ENCODE assay signal across 18 cellular contexts in the genomic region with DNA sequence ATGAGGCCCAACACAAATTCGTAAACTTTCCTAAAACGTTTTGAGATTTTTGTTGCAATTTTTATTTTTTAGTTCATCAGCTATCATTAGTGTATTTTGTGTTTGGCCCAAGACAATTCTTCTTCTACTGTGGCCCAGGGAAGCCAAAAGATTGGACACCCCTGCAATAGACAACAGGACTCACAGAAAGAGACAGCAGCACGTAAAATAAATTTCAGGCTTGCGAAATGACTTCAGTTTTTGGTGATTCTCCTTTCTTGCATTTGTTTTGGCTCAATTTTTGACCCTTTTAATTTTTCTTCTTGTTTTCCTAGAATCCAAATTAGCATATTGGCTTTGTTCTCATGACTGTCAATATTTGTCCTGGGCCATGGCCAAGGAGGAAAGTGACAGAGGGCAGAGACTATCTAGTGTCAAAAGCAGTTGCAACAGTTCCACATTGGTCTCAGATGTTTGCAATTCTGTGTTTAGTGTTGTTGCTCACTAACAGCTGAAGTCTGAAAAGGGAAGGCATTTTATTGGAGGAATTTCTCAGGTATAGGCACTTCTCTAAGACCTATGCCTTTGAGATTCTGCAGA.
A peak's percentile ranks its signal among the peaks of the same experiment; 100 is the strongest.
DNase-seq lines count a peak whose midpoint lies in the region; ATAC-seq, FAIRE-seq and TF ChIP-seq lines count a peak whose summit lies in the region.
"Had no signal": no experiment of that assay in that cellular context is flagged by ENCODE, and none has a peak within 500 bp of the region (broad histone marks: within the 10 kb centered on the region; RNA-seq: fewer than 3 reads in every experiment).

No MANE protein-coding gene starts in this region.

- no peaks in the 10 kb centered on the region for H3K9me3 ChIP-seq in HepG2 (ENCODE audit: low read length)
- H3K9me3 ChIP-seq: MG63 had no signal

- WGBS in HepG2 (ENCODE audit: low lambda C conversion rate) = 5% methylated on average over 4 of the region's 4 CpGs

- H4K20me1 ChIP-seq in HepG2 (ENCODE audit: insufficient read depth, low read length) = no peaks in the 10 kb centered on the region

- in situ Hi-C loops in HepG2 (cut with HindIII; ENCODE audit: extremely low pct_ligation_motif_present, low pct_unique_long_range_greater_than_20kb) (no loop called here), G401 (cut with HindIII; ENCODE audit: low sequenced_read_pairs) (no loop called here)

- H3K27ac ChIP-seq in HepG2 (ENCODE audit: extremely low read length, insufficient read depth, low read length) = no peak overlapping the region

- TF ChIP-seq POLR2A in HepG2 (IDR thresholded peaks at IDR 0.05; ENCODE audit: insufficient read depth in 1 of 2, low read depth in 2 of 2, low read length in 2 of 2) = no peak

- POLR2A ChIA-PET in HepG2 (lab: Yijun Ruan, JAX) = no interaction called here

- intact Hi-C loops in HepG2 (cut with micrococcal nuclease; ENCODE audit: unreplicated experiment) = no loop called here

- DNase-seq in CD1c-positive myeloid dendritic cell (ENCODE audit: extremely low spot score) = peak; percentile 7
- DNase-seq in NCI-H1092 (lab: John Stamatoyannopoulos, UW) = peak; percentile 50
- peak; percentile 59 for DNase-seq in NCI-H774 (lab: John Stamatoyannopoulos, UW)
- peak; percentile 9 for DNase-seq in HepG2 (ENCODE audit: low spot score)
- DNase-seq in G401 (ENCODE audit: low spot score) = no peak
- DNase-seq in NCI-H446 treated with DMSO at 0.1 percent for 48 hours (lab: John Stamatoyannopoulos, UW) = no peak
- DNase-seq: activated CD8-positive, alpha-beta T cell treated with anti-CD3 and anti-CD28 coated beads for 36 hours; DND-41; effector memory CD4-positive, alpha-beta T cell; kidney; MG63; NCI-H2227 treated with DMSO at 0.1 percent for 48 hours; occipital lobe; stimulated activated CD4-positive, alpha-beta T cell treated with anti-CD3 and anti-CD28 coated beads, Interleukin-2, amount 100 ng/mL, for 48 hours had no signal

- no peak overlapping the region for H3K4me2 ChIP-seq in HepG2 (ENCODE audit: low read depth, low read length)

- peak; percentile 83 for ATAC-seq in HepG2
- no peak for ATAC-seq in GM19397 (IDR thresholded peaks at IDR 0.05; ENCODE audit: unreplicated experiment)
- no peak for ATAC-seq in GM21717 (IDR thresholded peaks at IDR 0.05; ENCODE audit: unreplicated experiment)
- ATAC-seq: activated CD8-positive, alpha-beta T cell treated with anti-CD3 and anti-CD28 coated beads for 36 hours; WTC11 had no signal

- no peak for TF ChIP-seq RAD21 in HepG2 (CRISPR knock-in tag; IDR thresholded peaks at IDR 0.05)

- H2AFZ ChIP-seq in HepG2 (ENCODE audit: low read length) = no peak overlapping the region

- H3K27me3 ChIP-seq in HepG2 (ENCODE audit: control insufficient read depth in 1 of 2, insufficient read depth in 2 of 2, low read length in 2 of 2) = peaks cover 0 to 5% of the 10 kb centered on the region in 2 experiments; a peak in 1 of 5 replicates
- H3K27me3 ChIP-seq: MG63 had no signal

- CTCF ChIA-PET in HepG2 (lab: Yijun Ruan, JAX; ENCODE audit: low intra/inter-chr PET ratio, low total read pairs) = no interaction called here

- no peak for TF ChIP-seq CTCF in HepG2 (CRISPR knock-in tag; IDR thresholded peaks at IDR 0.05)

- TF ChIP-seq EP300 in HepG2 (IDR thresholded peaks at IDR 0.05; ENCODE audit: low read depth in 2 of 2, low read length in 2 of 2) (peak in 1 of 2 experiments; percentile 19; a peak in 1 of 4 replicates), HepG2 (CRISPR knock-in tag; IDR thresholded peaks at IDR 0.05; ENCODE audit: borderline replicate concordance) (no peak)

- FAIRE-seq in HepG2 (lab: Jason Lieb, UNC) = no peak
- FAIRE-seq: GM18507, kidney had no signal

- no peaks in the 10 kb centered on the region for H3K79me2 ChIP-seq in HepG2 (ENCODE audit: insufficient read depth, low read length)

- H3K4me3 ChIP-seq in HepG2 (replicated peaks in 1 of 3; ENCODE audit: insufficient read depth in 1 of 3, low read depth in 2 of 3, low read length in 3 of 3) = no peak overlapping the region
- H3K4me3 ChIP-seq: MG63 had no signal

- peaks cover 10% of the 10 kb centered on the region for H3K4me1 ChIP-seq in HepG2 (ENCODE audit: insufficient read depth, low read length)

- no TSS peak for BruUV-seq in HepG2 (replicated peaks; lab: Mats Ljungman, UMichigan)

- H3K36me3 ChIP-seq in HepG2 (replicated peaks in 1 of 2; ENCODE audit: control insufficient read depth in 1 of 2, insufficient read depth in 2 of 2, low read length in 2 of 2) = no peaks in the 10 kb centered on the region
- H3K36me3 ChIP-seq: MG63 had no signal

- H3K9ac ChIP-seq in HepG2 (ENCODE audit: insufficient read depth, low read depth, low read length) = no peak overlapping the region

TF ChIP-seq in HepG2, 621 proteins besides CTCF, POLR2A, EP300 and RAD21 (continues in another document):
- TF ChIP-seq, protein P1, sequence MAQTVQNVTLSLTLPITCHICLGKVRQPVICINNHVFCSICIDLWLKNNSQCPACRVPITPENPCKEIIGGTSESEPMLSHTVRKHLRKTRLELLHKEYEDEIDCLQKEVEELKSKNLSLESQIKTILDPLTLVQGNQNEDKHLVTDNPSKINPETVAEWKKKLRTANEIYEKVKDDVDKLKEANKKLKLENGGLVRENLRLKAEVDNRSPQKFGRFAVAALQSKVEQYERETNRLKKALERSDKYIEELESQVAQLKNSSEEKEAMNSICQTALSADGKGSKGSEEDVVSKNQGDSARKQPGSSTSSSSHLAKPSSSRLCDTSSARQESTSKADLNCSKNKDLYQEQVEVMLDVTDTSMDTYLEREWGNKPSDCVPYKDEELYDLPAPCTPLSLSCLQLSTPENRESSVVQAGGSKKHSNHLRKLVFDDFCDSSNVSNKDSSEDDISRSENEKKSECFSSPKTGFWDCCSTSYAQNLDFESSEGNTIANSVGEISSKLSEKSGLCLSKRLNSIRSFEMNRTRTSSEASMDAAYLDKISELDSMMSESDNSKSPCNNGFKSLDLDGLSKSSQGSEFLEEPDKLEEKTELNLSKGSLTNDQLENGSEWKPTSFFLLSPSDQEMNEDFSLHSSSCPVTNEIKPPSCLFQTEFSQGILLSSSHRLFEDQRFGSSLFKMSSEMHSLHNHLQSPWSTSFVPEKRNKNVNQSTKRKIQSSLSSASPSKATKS (CRISPR knock-in tag; IDR thresholded peaks at IDR 0.05) = no peak
- TF ChIP-seq ELF3 (CRISPR knock-in tag; IDR thresholded peaks at IDR 0.05) (0 out of 2 replicates have a peak, but pooled peaks have one; percentile 45), KAT2B (IDR thresholded peaks at IDR 0.05; ENCODE audit: borderline replicate concordance, low read depth, low read length) (no peak), ZNF616 (CRISPR knock-in tag; IDR thresholded peaks at IDR 0.05; ENCODE audit: low read depth) (no peak), ATF1 (CRISPR knock-in tag; IDR thresholded peaks at IDR 0.05) (no peak), TP53 (CRISPR knock-in tag; conservative IDR thresholded peaks at IDR 0.05) (no peak), ZNF564 (CRISPR knock-in tag; IDR thresholded peaks at IDR 0.05) (no peak), SP1 (IDR thresholded peaks at IDR 0.05) (no peak), SP1 (CRISPR knock-in tag; IDR thresholded peaks at IDR 0.05) (no peak), DNMT1 (CRISPR knock-in tag; IDR thresholded peaks at IDR 0.05) (no peak), PHF5A (CRISPR knock-in tag; IDR thresholded peaks at IDR 0.05; ENCODE audit: low read depth, unreplicated experiment) (no peak), SSRP1 (CRISPR knock-in tag; IDR thresholded peaks at IDR 0.05) (no peak), TCF7 (IDR thresholded peaks at IDR 0.05; ENCODE audit: low read depth) (peak; percentile 53; the same call in 1 of the 2 replicates), ZNF816 (CRISPR knock-in tag; IDR thresholded peaks at IDR 0.05; ENCODE audit: borderline replicate concordance) (no peak), ZNF350 (CRISPR knock-in tag; IDR thresholded peaks at IDR 0.05; ENCODE audit: borderline replicate concordance, low read depth) (no peak)
- TF ChIP-seq, protein P2, sequence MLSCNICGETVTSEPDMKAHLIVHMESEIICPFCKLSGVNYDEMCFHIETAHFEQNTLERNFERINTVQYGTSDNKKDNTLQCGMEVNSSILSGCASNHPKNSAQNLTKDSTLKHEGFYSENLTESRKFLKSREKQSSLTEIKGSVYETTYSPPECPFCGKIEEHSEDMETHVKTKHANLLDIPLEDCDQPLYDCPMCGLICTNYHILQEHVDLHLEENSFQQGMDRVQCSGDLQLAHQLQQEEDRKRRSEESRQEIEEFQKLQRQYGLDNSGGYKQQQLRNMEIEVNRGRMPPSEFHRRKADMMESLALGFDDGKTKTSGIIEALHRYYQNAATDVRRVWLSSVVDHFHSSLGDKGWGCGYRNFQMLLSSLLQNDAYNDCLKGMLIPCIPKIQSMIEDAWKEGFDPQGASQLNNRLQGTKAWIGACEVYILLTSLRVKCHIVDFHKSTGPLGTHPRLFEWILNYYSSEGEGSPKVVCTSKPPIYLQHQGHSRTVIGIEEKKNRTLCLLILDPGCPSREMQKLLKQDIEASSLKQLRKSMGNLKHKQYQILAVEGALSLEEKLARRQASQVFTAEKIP (CRISPR knock-in tag; IDR thresholded peaks at IDR 0.05; ENCODE audit: borderline replicate concordance) = no peak
- TF ChIP-seq, protein P3, sequence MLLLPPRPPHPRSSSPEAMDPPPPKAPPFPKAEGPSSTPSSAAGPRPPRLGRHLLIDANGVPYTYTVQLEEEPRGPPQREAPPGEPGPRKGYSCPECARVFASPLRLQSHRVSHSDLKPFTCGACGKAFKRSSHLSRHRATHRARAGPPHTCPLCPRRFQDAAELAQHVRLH (CRISPR knock-in tag; IDR thresholded peaks at IDR 0.05; ENCODE audit: borderline replicate concordance, low read depth) = no peak

Comparison
In these comparisons a context has a peak if more than half of its experiments do, and no peak if none do; other contexts are left out.
1. DNase-seq: peak in CD1c-positive myeloid dendritic cell (single experiment), NCI-H1092 (single experiment), NCI-H774 (single experiment) and HepG2 (single experiment); none in G401 (single experiment) and NCI-H446 treated with DMSO at 0.1 percent for 48 hours (single experiment).